30 cellular contexts compared by ENCODE assay signal in genomic region chr18:9542924-9543323, GRCh38.
DNase-seq lines count a peak whose midpoint lies in the region; ATAC-seq, FAIRE-seq and TF ChIP-seq lines count a peak whose summit lies in the region.
"Had no signal": no experiment of that assay in that cellular context is flagged by ENCODE, and none has a peak within 500 bp of the region (broad histone marks: within the 10 kb centered on the region; RNA-seq: fewer than 3 reads in every experiment).

No MANE protein-coding gene starts in this region.

- TF ChIP-seq CTCF in Calu3 (IDR thresholded peaks at IDR 0.05; ENCODE audit: unreplicated experiment), result no peak
- no peak for TF ChIP-seq CTCF in glutamatergic neuron (IDR thresholded peaks at IDR 0.05; ENCODE audit: partially characterized antibody, unreplicated experiment)
- no peak for TF ChIP-seq CTCF in adrenal gland (IDR thresholded peaks at IDR 0.05)

- TF ChIP-seq POLR2A in adrenal gland (IDR thresholded peaks at IDR 0.05), result no peak

- peaks cover 43% of the 10 kb centered on the region for H3K36me3 Mint-ChIP-seq in Calu3 (ENCODE audit: insufficient read depth, unreplicated experiment)
- H3K36me3 Mint-ChIP-seq in glutamatergic neuron (ENCODE audit: unreplicated experiment), result peaks cover 5% of the 10 kb centered on the region
- H3K36me3 Mint-ChIP-seq: activated naive CD4-positive, alpha-beta T cell treated with anti-CD3 and anti-CD28 coated beads, Interleukin-2, amount 50 U/mL, for 72 hours had no signal

- H3K9ac ChIP-seq in neuronal stem cell (ENCODE audit: low read depth, low read length, poor library complexity), result peak overlapping the region; percentile 38
- H3K9ac ChIP-seq: BLaER1, parathyroid adenoma had no signal

- BruUV-seq in Calu3 (replicated peaks; lab: Mats Ljungman, UMichigan), result TSS peak; percentile 30

- no peak overlapping the region for H3K27ac ChIP-seq in neuronal stem cell (replicated peaks; ENCODE audit: low read length)
- no peak overlapping the region for H3K27ac ChIP-seq in adrenal gland
- H3K27ac ChIP-seq: ascending aorta, BLaER1, parathyroid adenoma, thyroid gland had no signal

- no peaks in the 10 kb centered on the region for H3K79me1 ChIP-seq in neuronal stem cell (ENCODE audit: low read depth, low read length)

- no peak overlapping the region for H3K23ac ChIP-seq in neuronal stem cell (ENCODE audit: low read depth, low read length, poor library complexity)

- H3K9me3 Mint-ChIP-seq in Calu3 (ENCODE audit: low read depth, unreplicated experiment) (no peaks in the 10 kb centered on the region), glutamatergic neuron (ENCODE audit: unreplicated experiment) (peaks cover 3% of the 10 kb centered on the region)
- H3K9me3 Mint-ChIP-seq: activated naive CD4-positive, alpha-beta T cell treated with anti-CD3 and anti-CD28 coated beads, Interleukin-2, amount 50 U/mL, for 72 hours had no signal

- H4K8ac ChIP-seq in neuronal stem cell (ENCODE audit: low read depth, low read length), result no peak overlapping the region

- H3K4me3 ChIP-seq in neuronal stem cell (ENCODE audit: low read length in 2 of 2) (no peak overlapping the region), adrenal gland (no peak overlapping the region)
- H3K4me3 ChIP-seq: ascending aorta, BLaER1, smooth muscle cell, thyroid gland had no signal

- H3K14ac ChIP-seq in neuronal stem cell (ENCODE audit: low read length), result no peak overlapping the region

- no peaks in the 10 kb centered on the region for H3K27me3 Mint-ChIP-seq in Calu3 (ENCODE audit: unreplicated experiment)
- peaks cover 6% of the 10 kb centered on the region for H3K27me3 Mint-ChIP-seq in glutamatergic neuron (ENCODE audit: unreplicated experiment)
- H3K27me3 Mint-ChIP-seq: naive thymus-derived CD4-positive, alpha-beta T cell; T-helper 17 cell had no signal

- H3K4me2 ChIP-seq in neuronal stem cell (ENCODE audit: insufficient read depth, low read length, poor library complexity, severe bottlenecking), result no peak overlapping the region
- H3K4me2 ChIP-seq: BLaER1, smooth muscle cell had no signal

- H3K36me3 ChIP-seq in neuronal stem cell (replicated peaks in 1 of 2; ENCODE audit: control insufficient read depth in 2 of 2, insufficient read depth in 2 of 2, low read length in 2 of 2) (peaks cover 11 to 49% of the 10 kb centered on the region in 2 donors), adrenal gland (replicated peaks in 1 of 2) (peaks cover 0 to 20% of the 10 kb centered on the region in 2 donors)

- peak overlapping the region; percentile 57 for H3K27ac Mint-ChIP-seq in Calu3 (ENCODE audit: unreplicated experiment)
- peak overlapping the region; percentile 28 for H3K27ac Mint-ChIP-seq in glutamatergic neuron (ENCODE audit: unreplicated experiment)
- H3K27ac Mint-ChIP-seq: T-helper 17 cell had no signal

- no peaks in the 10 kb centered on the region for H3K9me3 ChIP-seq in neuronal stem cell (replicated peaks in 1 of 2; ENCODE audit: control insufficient read depth in 2 of 2, insufficient read depth in 1 of 2, low read depth in 1 of 2, low read length in 2 of 2)
- H3K9me3 ChIP-seq in adrenal gland (replicated peaks in 1 of 3), result no peaks in the 10 kb centered on the region
- H3K9me3 ChIP-seq: ascending aorta, BLaER1, thyroid gland had no signal

- H3K18ac ChIP-seq in neuronal stem cell (ENCODE audit: low read length), result no peak overlapping the region

- H2BK15ac ChIP-seq in neuronal stem cell (ENCODE audit: low read length), result no peak overlapping the region

- no peak overlapping the region for H2BK5ac ChIP-seq in neuronal stem cell (ENCODE audit: low read length)

- CTCF ChIA-PET in Calu3 (lab: Charles Lee), result no interaction called here

- intact Hi-C loops in Calu3 (cut with micrococcal nuclease; ENCODE audit: unreplicated experiment) (no loop called here), adrenal gland (cut with DNase I) (no loop called here)

- no peak overlapping the region for H2AFZ ChIP-seq in neuronal stem cell (ENCODE audit: low read length)
- H2AFZ ChIP-seq: parathyroid adenoma had no signal

- DNase-seq in Calu3, result no peak
- DNase-seq in HTR-8/SVneo (ENCODE audit: insufficient read length, low spot score), result no peak
- DNase-seq in glutamatergic neuron, result no peak
- no peak for DNase-seq in neuronal stem cell (ENCODE audit: low spot score)
- no peak for DNase-seq in NCI-H1694 (lab: John Stamatoyannopoulos, UW)
- no peak for DNase-seq in adrenal gland
- DNase-seq: activated CD4-positive, CD25-positive, alpha-beta regulatory T cell treated with anti-CD3 and anti-CD28 coated beads, Interleukin-2, amount 50 U/mL, for 72 hours; activated T-cell treated with anti-CD3 and anti-CD28 coated beads for 4 hours; cortex of kidney; DMS153; effector memory CD4-positive, alpha-beta T cell; midbrain; MV-4-11; naive thymus-derived CD4-positive, alpha-beta T cell; NCI-H146; NCI-H2107; NCI-H345; SHP77; T-helper 17 cell; thyroid gland had no signal

- H3K4me1 Mint-ChIP-seq in Calu3 (ENCODE audit: low read depth, unreplicated experiment), result no peaks in the 10 kb centered on the region
- peaks cover 9% of the 10 kb centered on the region for H3K4me1 Mint-ChIP-seq in glutamatergic neuron (ENCODE audit: low read depth, unreplicated experiment)

- no peak overlapping the region for H2BK120ac ChIP-seq in neuronal stem cell (ENCODE audit: low read depth, low read length)

- H3K27me3 ChIP-seq in neuronal stem cell (ENCODE audit: control insufficient read depth in 3 of 3, insufficient read depth in 3 of 3, low read depth in 1 of 3, low read length in 3 of 3), result no peaks in the 10 kb centered on the region
- no peaks in the 10 kb centered on the region for H3K27me3 ChIP-seq in adrenal gland
- H3K27me3 ChIP-seq: ascending aorta, BLaER1, thyroid gland had no signal

- no peak overlapping the region for H2BK12ac ChIP-seq in neuronal stem cell (ENCODE audit: low read length)

- H3K4me1 ChIP-seq in neuronal stem cell (ENCODE audit: control insufficient read depth in 2 of 2, insufficient read depth in 1 of 2, low read depth in 1 of 2, low read length in 2 of 2) (no peaks in the 10 kb centered on the region), adrenal gland (replicated peaks in 1 of 2) (no peaks in the 10 kb centered on the region)
- H3K4me1 ChIP-seq: ascending aorta, BLaER1, parathyroid adenoma, thyroid gland had no signal

- H2AK5ac ChIP-seq in neuronal stem cell (ENCODE audit: low read depth, low read length), result no peak overlapping the region

- WGBS in neuronal stem cell (ENCODE audit: extremely low coverage in 2 of 2, insufficient read length in 2 of 2, insufficient replicate concordance in 1 of 2), 2 donors, result no CpG with 5 or more reads among the region's 4 CpGs
- WGBS in adrenal gland, 4 donors, result 78 to 89% (median 84%) methylated on average over 4 of the region's 4 CpGs

- no peak for ATAC-seq in HG03135 (IDR thresholded peaks at IDR 0.05; ENCODE audit: unreplicated experiment)
- ATAC-seq: activated naive CD4-positive, alpha-beta T cell treated with anti-CD3 and anti-CD28 coated beads, Interleukin-2, amount 50 U/mL, for 72 hours; naive thymus-derived CD4-positive, alpha-beta T cell; Panc1; T-helper 17 cell had no signal

- H4K91ac ChIP-seq in neuronal stem cell (ENCODE audit: low read depth, low read length, poor library complexity), result no peak overlapping the region

- no peak overlapping the region for H3K4me3 Mint-ChIP-seq in Calu3 (ENCODE audit: low read depth, unreplicated experiment)
- no peak overlapping the region for H3K4me3 Mint-ChIP-seq in glutamatergic neuron (ENCODE audit: unreplicated experiment)
- H3K4me3 Mint-ChIP-seq: naive thymus-derived CD4-positive, alpha-beta T cell; T-helper 17 cell had no signal

- FAIRE-seq in HTR-8/SVneo (lab: Jason Lieb, UNC), result peak; percentile 40
- FAIRE-seq: GM12891, islet of Langerhans, TTC549 had no signal

- H3K4ac ChIP-seq in neuronal stem cell (ENCODE audit: low read length), result no peak overlapping the region
